17 cellular contexts compared by ENCODE assay signal in the genomic region with DNA sequence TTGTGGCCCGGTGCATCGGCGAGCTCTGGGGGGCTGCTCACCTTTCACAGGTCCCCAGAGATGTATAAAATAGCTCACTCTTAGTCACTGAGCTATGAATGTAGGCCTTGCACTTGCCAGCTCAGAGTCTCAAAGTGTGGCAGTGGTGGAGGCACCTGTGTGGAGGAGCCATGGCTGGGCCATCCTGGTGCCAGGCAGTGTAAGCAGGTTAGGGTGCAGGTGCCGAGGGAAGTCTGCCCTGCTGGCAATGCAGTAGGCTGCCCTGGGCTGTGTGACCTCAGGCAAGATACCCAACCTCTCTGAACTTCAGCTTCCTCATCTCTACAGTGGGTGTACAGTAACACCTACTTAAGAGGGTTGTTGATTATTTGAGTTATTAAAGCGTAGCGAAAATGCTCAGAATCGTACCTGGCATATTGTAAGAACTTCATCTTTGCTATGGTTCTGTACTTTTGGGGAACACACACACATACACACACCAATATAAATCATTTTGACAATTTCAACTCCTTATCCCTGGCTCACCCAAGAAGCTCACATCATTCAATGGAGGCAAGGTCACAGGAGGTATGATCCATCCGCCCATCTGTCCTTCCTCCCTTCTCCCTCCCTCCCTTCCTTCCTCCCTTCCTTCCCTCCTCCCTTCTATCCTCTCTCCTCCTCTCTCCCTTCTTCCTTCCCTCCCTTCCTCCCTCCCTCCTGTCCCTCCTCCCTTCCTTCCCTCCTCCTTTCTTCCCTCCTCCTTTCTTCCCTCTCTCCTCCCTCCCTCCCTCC.
"Had no signal": no experiment of that assay in that cellular context is flagged by ENCODE, and none has a peak within 500 bp of the region (broad histone marks: within the 10 kb centered on the region; RNA-seq: fewer than 3 reads in every experiment).

No MANE protein-coding gene starts in this region.

- ATAC-seq: activated naive CD8-positive, alpha-beta T cell treated with anti-CD3 and anti-CD28 coated beads, Interleukin-2, amount 50 U/mL, for 24 hours; activated T-helper 17 cell treated with anti-CD3 and anti-CD28 coated beads, Interleukin-2, amount 50 U/mL, for 72 hours; esophagus mucosa; left lung; naive thymus-derived CD4-positive, alpha-beta T cell; stimulated activated naive CD8-positive, alpha-beta T cell treated with anti-CD3 and anti-CD28 coated beads, Interleukin-15, amount 100 ng/mL, for 72 hours had no signal

- H3K9me3 Mint-ChIP-seq: dendritic cell treated with granulocyte-macrophage colony-stimulating factor and Interleukin-4, amounts not matched to agents 40 ng/mL and 50 ng/mL, for 4 days had no signal

- H3K36me3 ChIP-seq: left lung, prostate gland, tibial artery, vagina had no signal

- H3K27ac ChIP-seq: left lung, prostate gland, tibial artery, vagina had no signal

- H3K4me3 Mint-ChIP-seq: activated naive CD8-positive, alpha-beta T cell treated with anti-CD3 and anti-CD28 coated beads, Interleukin-2, amount 50 U/mL, for 24 hours; activated T-helper 17 cell treated with anti-CD3 and anti-CD28 coated beads, Interleukin-2, amount 50 U/mL, for 72 hours; dendritic cell treated with granulocyte-macrophage colony-stimulating factor and Interleukin-4, amounts not matched to agents 40 ng/mL and 50 ng/mL, for 4 days; naive thymus-derived CD4-positive, alpha-beta T cell; stimulated activated naive CD8-positive, alpha-beta T cell treated with anti-CD3 and anti-CD28 coated beads, Interleukin-15, amount 100 ng/mL, for 72 hours had no signal

- H3K4me1 ChIP-seq: left lung, prostate gland, tibial artery, vagina had no signal

- H3K27me3 ChIP-seq: vagina had no signal

- H3K4me3 ChIP-seq: left lung, lung, prostate gland, tibial artery, vagina had no signal

- H3K27ac Mint-ChIP-seq: activated naive CD8-positive, alpha-beta T cell treated with anti-CD3 and anti-CD28 coated beads, Interleukin-2, amount 50 U/mL, for 24 hours; activated T-helper 17 cell treated with anti-CD3 and anti-CD28 coated beads, Interleukin-2, amount 50 U/mL, for 72 hours; dendritic cell treated with granulocyte-macrophage colony-stimulating factor and Interleukin-4, amounts not matched to agents 40 ng/mL and 50 ng/mL, for 4 days; stimulated activated naive CD8-positive, alpha-beta T cell treated with anti-CD3 and anti-CD28 coated beads, Interleukin-15, amount 100 ng/mL, for 72 hours had no signal

- H3K9me3 ChIP-seq: left lung, prostate gland, vagina had no signal

- DNase-seq: activated naive CD4-positive, alpha-beta T cell treated with anti-CD3 and anti-CD28 coated beads, Interleukin-2, amount 50 U/mL, for 16 hours; activated naive CD8-positive, alpha-beta T cell treated with anti-CD3 and anti-CD28 coated beads, Interleukin-2, amount 50 U/mL, for 24 hours; activated T-cell treated with anti-CD3 and anti-CD28 coated beads, Interleukin-2, amount 50 U/mL, for 1 hour; effector CD8-positive, alpha-beta T cell; foreskin melanocyte; naive thymus-derived CD4-positive, alpha-beta T cell; stimulated activated CD4-positive, alpha-beta T cell treated with anti-CD3 and anti-CD28 coated beads, Interleukin-1b, Interleukin-23, amount 100 ng/mL, for 48 hours; stimulated activated naive CD8-positive, alpha-beta T cell treated with anti-CD3 and anti-CD28 coated beads, Interleukin-15, amount 100 ng/mL, for 72 hours; T-helper 1 cell had no signal

- H3K4me1 Mint-ChIP-seq: activated naive CD8-positive, alpha-beta T cell treated with anti-CD3 and anti-CD28 coated beads, Interleukin-2, amount 50 U/mL, for 24 hours; stimulated activated naive CD8-positive, alpha-beta T cell treated with anti-CD3 and anti-CD28 coated beads, Interleukin-15, amount 100 ng/mL, for 72 hours had no signal
